In the genomic region with DNA sequence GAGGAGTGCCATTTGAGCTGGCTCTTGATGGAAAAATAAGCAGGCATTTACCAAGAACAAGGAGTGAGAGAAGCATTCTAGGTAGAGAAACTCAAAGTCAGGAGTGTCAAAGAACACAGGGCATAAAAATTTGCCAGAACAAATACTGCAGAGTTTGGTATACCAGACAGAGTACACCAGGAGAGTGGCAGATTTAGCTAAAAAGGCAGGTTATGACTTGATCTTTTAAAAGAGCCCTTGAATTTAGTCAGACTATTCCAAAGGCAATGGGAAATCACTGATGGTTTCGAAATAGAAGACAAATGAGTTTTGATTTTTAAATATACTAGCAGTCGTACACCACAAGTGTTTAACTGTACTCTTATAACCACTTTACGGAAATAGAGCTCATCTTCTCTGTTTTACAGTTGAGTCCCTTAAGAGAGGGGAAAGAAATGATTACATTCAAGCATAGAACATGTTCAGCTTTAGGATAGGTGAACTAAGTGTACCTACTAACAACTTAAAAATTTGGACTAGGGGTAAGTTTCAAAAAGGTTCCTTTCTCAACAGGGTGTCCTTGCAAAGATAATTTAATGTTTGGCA, we compare ENCODE assay signal across 10 cellular contexts. TPM values are rescaled to one million over a fixed set of nuclear protein-coding genes. Genes with fewer than 3 reads are reported as not detected.
DNase-seq lines count a peak whose midpoint lies in the region; ATAC-seq and TF ChIP-seq lines count a peak whose summit lies in the region.
"Had no signal": no experiment of that assay in that cellular context is flagged by ENCODE, and none has a peak within 500 bp of the region (broad histone marks: within the 10 kb centered on the region; RNA-seq: fewer than 3 reads in every experiment).

No MANE protein-coding gene starts in this region.

- peaks cover 23% of the 10 kb centered on the region for H3K36me3 ChIP-seq in upper lobe of right lung

- H3K9me3 ChIP-seq in upper lobe of right lung: no peaks in the 10 kb centered on the region

- H3K4me3 ChIP-seq in upper lobe of right lung: no peak overlapping the region

- no peak for ATAC-seq in activated naive CD8-positive, alpha-beta T cell treated with anti-CD3 and anti-CD28 coated beads, Interleukin-2, amount 50 U/mL, for 24 hours
- ATAC-seq in memory B cell (ENCODE audit: low read depth) (no peak), upper lobe of right lung (peak; percentile 41), HG03571 (IDR thresholded peaks at IDR 0.05; ENCODE audit: unreplicated experiment) (no peak), GM18517 (IDR thresholded peaks at IDR 0.05; ENCODE audit: unreplicated experiment) (no peak)

- no peak for TF ChIP-seq CTCF in upper lobe of right lung (IDR thresholded peaks at IDR 0.05)

- no peaks in the 10 kb centered on the region for H3K27me3 ChIP-seq in upper lobe of right lung

- peak overlapping the region; percentile 75 for H3K4me3 Mint-ChIP-seq in activated naive CD4-positive, alpha-beta T cell treated with anti-CD3 and anti-CD28 coated beads, Interleukin-2, amount 50 U/mL, for 24 hours
- peak overlapping the region; percentile 39 for H3K4me3 Mint-ChIP-seq in activated naive CD8-positive, alpha-beta T cell treated with anti-CD3 and anti-CD28 coated beads, Interleukin-2, amount 50 U/mL, for 24 hours
- H3K4me3 Mint-ChIP-seq in memory B cell: peak overlapping the region; percentile 29

- H3K9me3 Mint-ChIP-seq in activated naive CD4-positive, alpha-beta T cell treated with anti-CD3 and anti-CD28 coated beads, Interleukin-2, amount 50 U/mL, for 24 hours: no peaks in the 10 kb centered on the region
- no peaks in the 10 kb centered on the region for H3K9me3 Mint-ChIP-seq in activated naive CD8-positive, alpha-beta T cell treated with anti-CD3 and anti-CD28 coated beads, Interleukin-2, amount 50 U/mL, for 24 hours
- no peaks in the 10 kb centered on the region for H3K9me3 Mint-ChIP-seq in memory B cell

- intact Hi-C loops in upper lobe of right lung (cut with DNase I): no loop called here

- no peak for DNase-seq in activated naive CD4-positive, alpha-beta T cell treated with Interleukin-2 at 50 U/mL for 16 hours
- DNase-seq in activated naive CD8-positive, alpha-beta T cell treated with anti-CD3 and anti-CD28 coated beads, Interleukin-2, amount 50 U/mL, for 24 hours: no peak
- no peak for DNase-seq in memory B cell (ENCODE audit: low spot score in 2 of 2)
- DNase-seq in upper lobe of right lung: no peak
- DNase-seq in RPMI8226: no peak
- DNase-seq: dermis blood vessel endothelial cell, NCI-H226 had no signal

- H3K27ac Mint-ChIP-seq in activated naive CD4-positive, alpha-beta T cell treated with anti-CD3 and anti-CD28 coated beads, Interleukin-2, amount 50 U/mL, for 24 hours: peak overlapping the region; percentile 93
- peak overlapping the region; percentile 73 for H3K27ac Mint-ChIP-seq in activated naive CD8-positive, alpha-beta T cell treated with anti-CD3 and anti-CD28 coated beads, Interleukin-2, amount 50 U/mL, for 24 hours
- peak overlapping the region; percentile 78 for H3K27ac Mint-ChIP-seq in memory B cell

- H3K27ac ChIP-seq in upper lobe of right lung: no peak overlapping the region

- H3K4me1 ChIP-seq in upper lobe of right lung: peaks cover 98% of the 10 kb centered on the region

- H3K4me1 Mint-ChIP-seq in activated naive CD4-positive, alpha-beta T cell treated with anti-CD3 and anti-CD28 coated beads, Interleukin-2, amount 50 U/mL, for 24 hours: peaks cover 92% of the 10 kb centered on the region
- peaks cover 89% of the 10 kb centered on the region for H3K4me1 Mint-ChIP-seq in activated naive CD8-positive, alpha-beta T cell treated with anti-CD3 and anti-CD28 coated beads, Interleukin-2, amount 50 U/mL, for 24 hours
- peaks cover 55% of the 10 kb centered on the region for H3K4me1 Mint-ChIP-seq in memory B cell

- H3K27me3 Mint-ChIP-seq in activated naive CD4-positive, alpha-beta T cell treated with anti-CD3 and anti-CD28 coated beads, Interleukin-2, amount 50 U/mL, for 24 hours: no peaks in the 10 kb centered on the region
- no peaks in the 10 kb centered on the region for H3K27me3 Mint-ChIP-seq in activated naive CD8-positive, alpha-beta T cell treated with anti-CD3 and anti-CD28 coated beads, Interleukin-2, amount 50 U/mL, for 24 hours
- H3K27me3 Mint-ChIP-seq in memory B cell: no peaks in the 10 kb centered on the region

- H3K36me3 Mint-ChIP-seq in activated naive CD4-positive, alpha-beta T cell treated with anti-CD3 and anti-CD28 coated beads, Interleukin-2, amount 50 U/mL, for 24 hours: peaks cover 46% of the 10 kb centered on the region
- peaks cover 82% of the 10 kb centered on the region for H3K36me3 Mint-ChIP-seq in activated naive CD8-positive, alpha-beta T cell treated with anti-CD3 and anti-CD28 coated beads, Interleukin-2, amount 50 U/mL, for 24 hours (ENCODE audit: low read depth)
- peaks cover 21% of the 10 kb centered on the region for H3K36me3 Mint-ChIP-seq in memory B cell

RNA-seq across cellular contexts. Expression of a gene that starts 10.2 kb away (rescaled TPM):
- 279 TPM for total RNA-seq in upper lobe of right lung

RNA-seq across cellular contexts. Expression of a gene that starts 51.7 kb away (rescaled TPM):
- total RNA-seq in upper lobe of right lung: 24.7 TPM

RNA-seq across cellular contexts. Expression of a gene that starts 56.3 kb away (rescaled TPM):
- total RNA-seq in upper lobe of right lung: 56.0 TPM
